ENCODE assay signal across 28 cellular contexts in genomic region chr14:26323781-26324363, GRCh38.
DNase-seq lines count a peak whose midpoint lies in the region; TF ChIP-seq lines count a peak whose summit lies in the region.
"Had no signal": no experiment of that assay in that cellular context is flagged by ENCODE, and none has a peak within 500 bp of the region (broad histone marks: within the 10 kb centered on the region; RNA-seq: fewer than 3 reads in every experiment).

No MANE protein-coding gene starts in this region.

- H3K4me1 ChIP-seq in parathyroid adenoma: no peaks in the 10 kb centered on the region
- H3K4me1 ChIP-seq: esophagus squamous epithelium, gastrocnemius medialis, tibial nerve had no signal

- peak overlapping the region; percentile 9 for H2AFZ ChIP-seq in parathyroid adenoma
- H2AFZ ChIP-seq: GM23248 had no signal

- H3K4me1 Mint-ChIP-seq in activated naive CD4-positive, alpha-beta T cell treated with anti-CD3 and anti-CD28 coated beads for 36 hours (ENCODE audit: low read depth): no peaks in the 10 kb centered on the region
- H3K4me1 Mint-ChIP-seq: immature natural killer cell had no signal

- H3K36me3 ChIP-seq in parathyroid adenoma (ENCODE audit: control insufficient read depth, insufficient read depth, low read length): no peaks in the 10 kb centered on the region
- H3K36me3 ChIP-seq: esophagus squamous epithelium, gastrocnemius medialis, tibial nerve had no signal

- H3K27me3 Mint-ChIP-seq in activated naive CD4-positive, alpha-beta T cell treated with anti-CD3 and anti-CD28 coated beads for 36 hours (ENCODE audit: low read depth): no peaks in the 10 kb centered on the region
- H3K27me3 Mint-ChIP-seq: stimulated activated naive CD8-positive, alpha-beta T cell treated with anti-CD3 and anti-CD28 coated beads, Interleukin-15, Interleukin-2, amounts not matched to agents 100 ng/mL and 50 ng/mL, for 24 hours had no signal

- H3K9ac ChIP-seq in parathyroid adenoma: no peak overlapping the region
- H3K9ac ChIP-seq: GM23248 had no signal

- H3K9me3 ChIP-seq in parathyroid adenoma (ENCODE audit: control insufficient read depth, low read length): no peaks in the 10 kb centered on the region
- H3K9me3 ChIP-seq: esophagus squamous epithelium, gastrocnemius medialis, tibial nerve had no signal

- no peaks in the 10 kb centered on the region for H3K36me3 Mint-ChIP-seq in activated naive CD4-positive, alpha-beta T cell treated with anti-CD3 and anti-CD28 coated beads for 36 hours (ENCODE audit: low read depth)
- H3K36me3 Mint-ChIP-seq: immature natural killer cell had no signal

- peak; percentile 59 for DNase-seq in DMS79 treated with DMSO at 0.1 percent for 48 hours (lab: John Stamatoyannopoulos, UW)
- peak; percentile 68 to 77 for DNase-seq in NCI-H1930 (lab: John Stamatoyannopoulos, UW)
- DNase-seq in NCI-H748 treated with DMSO at 0.1 percent for 48 hours (lab: John Stamatoyannopoulos, UW): peak; percentile 87
- no peak for DNase-seq in activated naive CD4-positive, alpha-beta T cell treated with anti-CD3 and anti-CD28 coated beads for 36 hours
- no peak for DNase-seq in GDM1 (lab: John Stamatoyannopoulos, UW)
- DNase-seq in NCI-H524 treated with DMSO at 0.1 percent for 48 hours (lab: John Stamatoyannopoulos, UW): no peak
- DNase-seq in stimulated activated CD4-positive, alpha-beta T cell treated with anti-CD3 and anti-CD28 coated beads, Interleukin-4, amount 100 ng/mL, for 24 hours: no peak
- DNase-seq: activated CD4-positive, alpha-beta T cell treated with anti-CD3 and anti-CD28 coated beads, Interleukin-2, amount 50 U/mL, for 1 hour; anterior cingulate cortex; cortex of kidney; esophagus squamous epithelium; gastrocnemius medialis; GM23248; HFFc6; hippocampal formation; immature natural killer cell; KBM-7; mesenchymal stem cell; MM.1S; NCI-H2029; NCI-H526 treated with DMSO at 0.1 percent for 48 hours; OCI-M1; T-helper 9 cell had no signal

- intact Hi-C loops in activated naive CD4-positive, alpha-beta T cell treated with anti-CD3 and anti-CD28 coated beads for 36 hours (cut with micrococcal nuclease): no loop called here

- no peak overlapping the region for H3K4me3 Mint-ChIP-seq in activated naive CD4-positive, alpha-beta T cell treated with anti-CD3 and anti-CD28 coated beads for 36 hours
- H3K4me3 Mint-ChIP-seq: HFFc6; immature natural killer cell; stimulated activated naive CD8-positive, alpha-beta T cell treated with anti-CD3 and anti-CD28 coated beads, Interleukin-15, Interleukin-2, amounts not matched to agents 100 ng/mL and 50 ng/mL, for 24 hours had no signal

- H3K79me2 ChIP-seq in parathyroid adenoma: no peaks in the 10 kb centered on the region

- H3K27ac ChIP-seq in parathyroid adenoma: no peak overlapping the region
- H3K27ac ChIP-seq: C4-2B, esophagus squamous epithelium, gastrocnemius medialis, GM23248, tibial nerve had no signal

- no peaks in the 10 kb centered on the region for H3K27me3 ChIP-seq in parathyroid adenoma (ENCODE audit: control insufficient read depth, insufficient read depth, low read length)
- H3K27me3 ChIP-seq: esophagus squamous epithelium, gastrocnemius medialis, tibial nerve had no signal

- CTCF ChIA-PET in activated naive CD4-positive, alpha-beta T cell treated with anti-CD3 and anti-CD28 coated beads for 36 hours (lab: Charles Lee): no interaction called here

- peaks cover 4% of the 10 kb centered on the region for H3K9me3 Mint-ChIP-seq in activated naive CD4-positive, alpha-beta T cell treated with anti-CD3 and anti-CD28 coated beads for 36 hours

- H3K4me2 ChIP-seq in parathyroid adenoma (ENCODE audit: low read length): no peak overlapping the region

- H3K27ac Mint-ChIP-seq in activated naive CD4-positive, alpha-beta T cell treated with anti-CD3 and anti-CD28 coated beads for 36 hours: no peak overlapping the region
- H3K27ac Mint-ChIP-seq: activated naive CD4-positive, alpha-beta T cell treated with anti-CD3 and anti-CD28 coated beads, Interleukin-2, amount 50 U/mL, for 72 hours; HFFc6; immature natural killer cell; stimulated activated naive CD8-positive, alpha-beta T cell treated with anti-CD3 and anti-CD28 coated beads, Interleukin-15, Interleukin-2, amounts not matched to agents 100 ng/mL and 50 ng/mL, for 24 hours had no signal

- H3K4me3 ChIP-seq in parathyroid adenoma (ENCODE audit: low read depth, low read length): no peak overlapping the region
- H3K4me3 ChIP-seq: esophagus squamous epithelium, gastrocnemius medialis, GM23248, tibial nerve had no signal

- no peak for TF ChIP-seq CTCF in parathyroid adenoma (IDR thresholded peaks at IDR 0.05)

Comparison
In these comparisons a context has a peak if more than half of its experiments do, and no peak if none do; other contexts are left out.
1. DNase-seq: peak in DMS79 treated with DMSO at 0.1 percent for 48 hours (single experiment), NCI-H1930 (2 of 2) and NCI-H748 treated with DMSO at 0.1 percent for 48 hours (single experiment); none in activated naive CD4-positive, alpha-beta T cell treated with anti-CD3 and anti-CD28 coated beads for 36 hours (single experiment), GDM1 (single experiment), NCI-H524 treated with DMSO at 0.1 percent for 48 hours (single experiment) and stimulated activated CD4-positive, alpha-beta T cell treated with anti-CD3 and anti-CD28 coated beads, Interleukin-4, amount 100 ng/mL, for 24 hours (single experiment).